ENCODE assay signal across 1 cellular context in the genomic region with DNA sequence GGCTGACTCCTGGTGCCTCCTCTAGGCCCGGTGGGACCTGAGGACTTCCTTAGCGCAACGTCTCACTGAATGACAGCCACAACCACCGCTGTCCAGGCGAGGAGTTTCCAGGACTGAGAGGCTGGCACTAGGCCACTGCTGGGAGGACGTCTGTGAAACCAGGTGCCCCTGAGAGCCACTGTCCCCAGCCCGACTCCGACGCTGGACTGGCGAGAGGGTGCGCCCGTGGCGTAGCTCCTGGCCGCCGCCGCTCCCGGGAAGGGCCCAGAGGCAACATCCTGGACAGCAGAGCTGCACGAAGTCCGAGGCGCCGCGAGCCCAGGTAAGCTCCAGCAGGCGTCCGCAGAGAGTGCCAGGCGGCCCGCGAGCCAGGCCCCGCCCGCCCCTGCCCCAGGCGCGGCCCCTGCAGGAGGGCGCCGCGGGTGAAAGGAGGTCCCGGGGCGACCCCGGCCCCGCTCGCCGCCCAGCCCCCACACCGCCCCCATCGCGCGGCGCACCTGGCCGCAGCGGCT.
A peak's percentile ranks its signal among the peaks of the same experiment; 100 is the strongest.
TF ChIP-seq lines count a peak whose summit lies in the region.

No MANE protein-coding gene starts in this region.

TF ChIP-seq in GM12878, 131 proteins besides CTCF, POLR2A, EP300 and RAD21:
- TF ChIP-seq, protein P1, sequence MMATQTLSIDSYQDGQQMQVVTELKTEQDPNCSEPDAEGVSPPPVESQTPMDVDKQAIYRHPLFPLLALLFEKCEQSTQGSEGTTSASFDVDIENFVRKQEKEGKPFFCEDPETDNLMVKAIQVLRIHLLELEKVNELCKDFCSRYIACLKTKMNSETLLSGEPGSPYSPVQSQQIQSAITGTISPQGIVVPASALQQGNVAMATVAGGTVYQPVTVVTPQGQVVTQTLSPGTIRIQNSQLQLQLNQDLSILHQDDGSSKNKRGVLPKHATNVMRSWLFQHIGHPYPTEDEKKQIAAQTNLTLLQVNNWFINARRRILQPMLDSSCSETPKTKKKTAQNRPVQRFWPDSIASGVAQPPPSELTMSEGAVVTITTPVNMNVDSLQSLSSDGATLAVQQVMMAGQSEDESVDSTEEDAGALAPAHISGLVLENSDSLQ (IDR thresholded peaks at IDR 0.05), result peak; percentile 59
- TF ChIP-seq MXI1 (IDR thresholded peaks at IDR 0.05; ENCODE audit: low read depth, low read length) (no peak), SPI1 (IDR thresholded peaks at IDR 0.05; ENCODE audit: borderline replicate concordance, insufficient read depth, low read depth, low read length) (0 out of 2 replicates have a peak, but pooled peaks have one; percentile 14), GATAD2B (conservative IDR thresholded peaks at IDR 0.05; ENCODE audit: low read depth) (0 out of 2 replicates have a peak, but pooled peaks have one; percentile 47), TCF7 (IDR thresholded peaks at IDR 0.05; ENCODE audit: borderline replicate concordance) (no peak), LARP7 (IDR thresholded peaks at IDR 0.05) (no peak; the same call in 1 of the 2 replicates), E2F4 (IDR thresholded peaks at IDR 0.05; ENCODE audit: low read depth, low read length) (no peak), CBFB (IDR thresholded peaks at IDR 0.05; ENCODE audit: low read depth) (no peak), SIN3A (IDR thresholded peaks at IDR 0.05; ENCODE audit: low read depth, low read length) (0 out of 2 replicates have a peak, but pooled peaks have one; percentile 37)
- TF ChIP-seq, protein P2, sequence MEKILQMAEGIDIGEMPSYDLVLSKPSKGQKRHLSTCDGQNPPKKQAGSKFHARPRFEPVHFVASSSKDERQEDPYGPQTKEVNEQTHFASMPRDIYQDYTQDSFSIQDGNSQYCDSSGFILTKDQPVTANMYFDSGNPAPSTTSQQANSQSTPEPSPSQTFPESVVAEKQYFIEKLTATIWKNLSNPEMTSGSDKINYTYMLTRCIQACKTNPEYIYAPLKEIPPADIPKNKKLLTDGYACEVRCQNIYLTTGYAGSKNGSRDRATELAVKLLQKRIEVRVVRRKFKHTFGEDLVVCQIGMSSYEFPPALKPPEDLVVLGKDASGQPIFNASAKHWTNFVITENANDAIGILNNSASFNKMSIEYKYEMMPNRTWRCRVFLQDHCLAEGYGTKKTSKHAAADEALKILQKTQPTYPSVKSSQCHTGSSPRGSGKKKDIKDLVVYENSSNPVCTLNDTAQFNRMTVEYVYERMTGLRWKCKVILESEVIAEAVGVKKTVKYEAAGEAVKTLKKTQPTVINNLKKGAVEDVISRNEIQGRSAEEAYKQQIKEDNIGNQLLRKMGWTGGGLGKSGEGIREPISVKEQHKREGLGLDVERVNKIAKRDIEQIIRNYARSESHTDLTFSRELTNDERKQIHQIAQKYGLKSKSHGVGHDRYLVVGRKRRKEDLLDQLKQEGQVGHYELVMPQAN (conservative IDR thresholded peaks at IDR 0.05), result peak; percentile 38; the same call in 1 of the 2 replicates
